8 cellular contexts compared by ENCODE assay signal in genomic region chr1:223843934-223844333, GRCh38. TPM values are rescaled to one million over a fixed set of nuclear protein-coding genes. Genes with fewer than 3 reads are reported as not detected.
DNase-seq lines count a peak whose midpoint lies in the region; ATAC-seq, FAIRE-seq and TF ChIP-seq lines count a peak whose summit lies in the region.

No MANE protein-coding gene starts in this region.

- H3K36me3 ChIP-seq in mesodermal cell (ENCODE audit: control insufficient read depth, insufficient read depth, low read length), result no peaks in the 10 kb centered on the region
- no peaks in the 10 kb centered on the region for H3K36me3 ChIP-seq in pancreas

- TF ChIP-seq CTCF in AG10803 (conservative IDR thresholded peaks at IDR 0.05; ENCODE audit: low read length) (no peak), HL-60 (IDR thresholded peaks at IDR 0.05; ENCODE audit: insufficient read depth, low read length) (no peak), astrocyte of the spinal cord (IDR thresholded peaks at IDR 0.05; ENCODE audit: low read depth, low read length) (no peak), pancreas (IDR thresholded peaks at IDR 0.05) (no peak)

- FAIRE-seq in pancreas (lab: Jason Lieb, UNC) (no peak), frontal cortex (lab: Jason Lieb, UNC) (no peak)

- in situ Hi-C loops in astrocyte of the spinal cord (cut with HindIII; ENCODE audit: low sequenced_read_pairs), result no loop called here

- peak overlapping the region; percentile 81 for H3K27ac ChIP-seq in HL-60 (replicated peaks)
- no peak overlapping the region for H3K27ac ChIP-seq in mesodermal cell (ENCODE audit: low read depth, low read length, severe bottlenecking)
- H3K27ac ChIP-seq in pancreas, result no peak overlapping the region

- 75 to 87% methylated on average over 5 to 6 of the region's 6 CpGs for WGBS in mesodermal cell (ENCODE audit: insufficient coverage in 2 of 2), 2 experiments
- 64 to 77% methylated on average over 6 of the region's 6 CpGs for WGBS in pancreas, 2 donors

- H3K9me3 ChIP-seq in mesodermal cell (ENCODE audit: control insufficient read depth, low read length) (no peaks in the 10 kb centered on the region), pancreas (no peaks in the 10 kb centered on the region)

- ATAC-seq in pancreas, result no peak

- no peak for DNase-seq in AG10803 (ENCODE audit: low read depth)
- DNase-seq in HL-60 (ENCODE audit: low read depth in 1 of 2, low spot score in 1 of 2), result no peak
- no peak for DNase-seq in astrocyte of the spinal cord (ENCODE audit: low read depth, low spot score)
- no peak for DNase-seq in COR-L47 (lab: John Stamatoyannopoulos, UW)
- DNase-seq in pancreas, result no peak
- no peak for DNase-seq in activated gamma-delta T cell (lab: John Stamatoyannopoulos, UW)
- no peak for DNase-seq in frontal cortex (ENCODE audit: low spot score in 2 of 2)

- no peaks in the 10 kb centered on the region for H3K27me3 ChIP-seq in HL-60 (ENCODE audit: insufficient read depth, poor library complexity, severe bottlenecking)
- H3K27me3 ChIP-seq in pancreas, result no peaks in the 10 kb centered on the region

- no peaks in the 10 kb centered on the region for H3K4me1 ChIP-seq in mesodermal cell (ENCODE audit: control insufficient read depth, insufficient read depth, low read length, poor library complexity, severe bottlenecking)
- peaks cover 0 to 43% (median 12%) of the 10 kb centered on the region in 3 donors for H3K4me1 ChIP-seq in pancreas

- H3K4me3 ChIP-seq in AG10803 (ENCODE audit: low read length), result peak overlapping the region; percentile 70
- peak overlapping the region; percentile 51 for H3K4me3 ChIP-seq in HL-60 (replicated peaks; ENCODE audit: insufficient read depth, low read length)
- H3K4me3 ChIP-seq in astrocyte of the spinal cord (ENCODE audit: low read depth, low read length), result peak overlapping the region; percentile 77
- H3K4me3 ChIP-seq in mesodermal cell (ENCODE audit: extremely low read depth, insufficient read depth, low read length, poor library complexity, severe bottlenecking), result peak overlapping the region; percentile 71
- peak overlapping the region in 2 of 4 donors; percentile 86 to 97 for H3K4me3 ChIP-seq in pancreas

- intact Hi-C loops in pancreas (cut with DNase I), result no loop called here

RNA-seq across cellular contexts. Expression of gene TP53BP2, which starts 1.8 kb away (rescaled TPM):
- 27.2 TPM for polyA plus RNA-seq in mesodermal cell (2013, experiment 1 of 2)
- polyA plus RNA-seq in mesodermal cell (2013, experiment 2 of 2), result 29.2 TPM
- total RNA-seq in pancreas (10 to 100 TPM; 13.0 to 31.7 (median 18.4) TPM), frontal cortex (29.8 TPM)
- polyA plus RNA-seq in pancreas, result 1 to 10 TPM; 5.5 to 7.1 TPM
